Comparison of ENCODE assay signal across 10 cellular contexts in the genomic region with DNA sequence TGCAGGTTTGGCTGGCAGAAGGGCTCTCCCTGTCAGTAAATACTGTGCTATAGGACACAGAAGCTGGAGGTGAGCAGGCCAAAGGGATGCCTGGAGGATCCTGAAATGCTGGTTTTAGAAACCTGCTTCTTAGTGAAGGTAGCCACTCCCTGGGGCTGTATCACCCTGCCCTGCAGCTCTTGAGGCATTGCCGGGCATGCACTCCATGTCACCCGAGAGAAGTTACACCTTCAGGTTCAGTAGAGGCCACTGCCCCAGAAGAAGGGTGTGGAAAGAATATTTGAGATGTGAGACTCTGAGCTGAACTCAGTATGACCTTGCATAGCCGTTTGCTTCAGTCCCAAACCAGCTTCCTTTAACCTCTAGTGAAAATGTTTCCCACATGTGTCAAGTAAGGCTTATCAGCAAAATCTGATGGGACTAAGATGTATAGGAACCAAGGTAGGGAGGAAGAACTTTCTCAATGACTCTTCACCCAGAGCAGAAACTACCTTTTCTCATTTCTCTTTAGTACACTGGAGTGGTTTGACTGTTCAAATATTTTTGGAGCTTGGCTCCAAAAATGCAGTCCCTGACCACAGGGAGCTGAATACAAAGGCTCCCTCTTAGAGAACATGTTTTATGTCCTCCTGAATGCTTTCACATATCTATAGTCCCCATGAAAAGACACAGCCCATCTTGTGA.
DNase-seq lines count a peak whose midpoint lies in the region; ATAC-seq and TF ChIP-seq lines count a peak whose summit lies in the region.
"Had no signal": no experiment of that assay in that cellular context is flagged by ENCODE, and none has a peak within 500 bp of the region (broad histone marks: within the 10 kb centered on the region; RNA-seq: fewer than 3 reads in every experiment).

No MANE protein-coding gene starts in this region.

- peaks cover 34% of the 10 kb centered on the region for H3K4me1 ChIP-seq in OCI-LY3 (ENCODE audit: low read length)

- 0 out of 2 replicates have a peak, but pooled peaks cover 8% of the 10 kb centered on the region for H3K9me3 ChIP-seq in OCI-LY3 (ENCODE audit: insufficient read depth, low read length)

- H3K4me3 Mint-ChIP-seq in natural killer cell treated with Interleukin-12 subunit alpha and Interleukin-12 subunit beta and Interleukin-15 and Interleukin-18, amount 100 ng/mL, for 72 hours: no peak overlapping the region

- H3K4me1 Mint-ChIP-seq in natural killer cell treated with Interleukin-12 subunit alpha and Interleukin-12 subunit beta and Interleukin-15 and Interleukin-18, amount 100 ng/mL, for 72 hours (ENCODE audit: low read depth in 2 of 2): peaks cover 23 to 26% of the 10 kb centered on the region in 2 donors

- peaks cover 5% of the 10 kb centered on the region for H3K9me3 Mint-ChIP-seq in natural killer cell treated with Interleukin-12 subunit alpha and Interleukin-12 subunit beta and Interleukin-15 and Interleukin-18, amount 100 ng/mL, for 72 hours

- DNase-seq in DMS153 (lab: John Stamatoyannopoulos, UW) (peak; percentile 29), DMS153 treated with DMSO at 0.1 percent for 48 hours (lab: John Stamatoyannopoulos, UW; ENCODE audit: unreplicated experiment) (no peak), NCI-H1092 (lab: John Stamatoyannopoulos, UW) (no peak), midbrain (lab: John Stamatoyannopoulos, UW) (no peak)
- no peak for DNase-seq in natural killer cell treated with Interleukin-12 subunit alpha and Interleukin-12 subunit beta and Interleukin-15 and Interleukin-18, amount 100 ng/mL, for 72 hours (ENCODE audit: low spot score)
- no peak for DNase-seq in stimulated activated CD4-positive, alpha-beta T cell treated with anti-CD3 and anti-CD28 coated beads, Interleukin-2, amount 100 ng/mL, for 24 hours

- H4K20me1 ChIP-seq in OCI-LY3 (ENCODE audit: insufficient read depth, low read length): no peaks in the 10 kb centered on the region

- no peaks in the 10 kb centered on the region for H3K27me3 ChIP-seq in OCI-LY3 (ENCODE audit: low read depth, low read length)
- H3K27me3 ChIP-seq: SJSA1 had no signal

- H3K27ac Mint-ChIP-seq in natural killer cell treated with Interleukin-12 subunit alpha and Interleukin-12 subunit beta and Interleukin-15 and Interleukin-18, amount 100 ng/mL, for 72 hours: peak overlapping the region; percentile 37 to 57

- H2AFZ ChIP-seq in OCI-LY3 (ENCODE audit: low read depth, low read length): no peak overlapping the region

- no peaks in the 10 kb centered on the region for H3K79me2 ChIP-seq in OCI-LY3 (ENCODE audit: low read length)

- H3K27me3 Mint-ChIP-seq in natural killer cell treated with Interleukin-12 subunit alpha and Interleukin-12 subunit beta and Interleukin-15 and Interleukin-18, amount 100 ng/mL, for 72 hours: no peaks in the 10 kb centered on the region

- H3K9ac ChIP-seq in OCI-LY3 (ENCODE audit: low read length): no peak overlapping the region

- TF ChIP-seq CTCF in OCI-LY3 (IDR thresholded peaks at IDR 0.05; ENCODE audit: low read depth, low read length): no peak

- H3K4me3 ChIP-seq in OCI-LY3 (ENCODE audit: low read length): no peak overlapping the region
- H3K4me3 ChIP-seq: SJSA1 had no signal

- H3K36me3 ChIP-seq in OCI-LY3 (replicated peaks; ENCODE audit: low read depth, low read length): peaks cover 5% of the 10 kb centered on the region
- H3K36me3 ChIP-seq: SJSA1 had no signal

- peak; percentile 41 for ATAC-seq in GM21576 (IDR thresholded peaks at IDR 0.05; ENCODE audit: unreplicated experiment)
- ATAC-seq in natural killer cell treated with Interleukin-12 subunit alpha and Interleukin-12 subunit beta and Interleukin-15 and Interleukin-18, amount 100 ng/mL, for 72 hours: peak in 1 of 2 donors; percentile 12

- peak overlapping the region; percentile 39 for H3K27ac ChIP-seq in OCI-LY3 (ENCODE audit: low read length)
- H3K27ac ChIP-seq: 22Rv1, SJSA1 had no signal

- peaks cover 11% of the 10 kb centered on the region for H3K36me3 Mint-ChIP-seq in natural killer cell treated with Interleukin-12 subunit alpha and Interleukin-12 subunit beta and Interleukin-15 and Interleukin-18, amount 100 ng/mL, for 72 hours

- peak overlapping the region; percentile 29; the same call in 1 of the 2 replicates for H3K4me2 ChIP-seq in OCI-LY3 (ENCODE audit: low read length)
